Comparison of ENCODE assay signal across 26 cellular contexts in genomic region chr3:107221856-107222255, GRCh38.
A peak's percentile ranks its signal among the peaks of the same experiment; 100 is the strongest.
DNase-seq lines count a peak whose midpoint lies in the region; TF ChIP-seq lines count a peak whose summit lies in the region.
"Had no signal": no experiment of that assay in that cellular context is flagged by ENCODE, and none has a peak within 500 bp of the region (broad histone marks: within the 10 kb centered on the region; RNA-seq: fewer than 3 reads in every experiment).

No MANE protein-coding gene starts in this region.

- POLR2A ChIA-PET in HEK293T (lab: Yijun Ruan, JAX): no interaction called here

- no peaks in the 10 kb centered on the region for H3K27me3 ChIP-seq in osteoblast (ENCODE audit: insufficient read depth, low read length)
- H3K27me3 ChIP-seq: body of pancreas, sigmoid colon, uterus had no signal

- H3K79me2 ChIP-seq in osteoblast (ENCODE audit: insufficient read depth, low read length): no peaks in the 10 kb centered on the region

- H3K4me1 ChIP-seq in osteoblast (ENCODE audit: insufficient read depth, low read length): peaks cover 48% of the 10 kb centered on the region
- H3K4me1 ChIP-seq: body of pancreas, sigmoid colon, uterus had no signal

- no peak overlapping the region for H3K4me3 ChIP-seq in cardiac fibroblast (replicated peaks in 1 of 2; ENCODE audit: low read depth in 2 of 2, low read length in 2 of 2)
- no peak overlapping the region for H3K4me3 ChIP-seq in osteoblast (ENCODE audit: insufficient read depth, low read length)
- H3K4me3 ChIP-seq: A549, body of pancreas, K562, psoas muscle, sigmoid colon, uterus had no signal

- CTCF ChIA-PET in HEK293T (lab: Yijun Ruan, JAX): interaction anchor here (0.8 to 1.3 kb wide), 2 partner anchors 14 to 208 kb away, joined by 3 read pairs; no protein-coding TSS in a partner anchor

- TF ChIP-seq CTCF in cardiac fibroblast (IDR thresholded peaks at IDR 0.05; ENCODE audit: low read depth, low read length) (no peak), osteoblast (IDR thresholded peaks at IDR 0.05; ENCODE audit: extremely low read depth, low read depth, low read length) (no peak)

- no peaks in the 10 kb centered on the region for H3K36me3 ChIP-seq in osteoblast (ENCODE audit: insufficient read depth, low read length)
- H3K36me3 ChIP-seq: sigmoid colon, uterus had no signal

- peak overlapping the region; percentile 95 for H3K27ac ChIP-seq in osteoblast (ENCODE audit: low read depth, low read length)
- H3K27ac ChIP-seq: A549, body of pancreas, psoas muscle, sigmoid colon, uterus, VCaP had no signal

- DNase-seq in EH (ENCODE audit: low read depth): peak; percentile 69
- peak; percentile 72 for DNase-seq in NCI-H226
- peak; percentile 58 to 83 for DNase-seq in cardiac fibroblast (ENCODE audit: low read depth in 2 of 2)
- no peak for DNase-seq in osteoblast (ENCODE audit: insufficient read length, low spot score, missing footprints)
- DNase-seq in inferior parietal cortex (ENCODE audit: extremely low spot score): no peak
- no peak for DNase-seq in HEK293T (ENCODE audit: extremely low spot score)
- no peak for DNase-seq in SK-N-DZ (ENCODE audit: low spot score)
- DNase-seq in GM19240 (ENCODE audit: insufficient read length, low spot score): no peak
- DNase-seq: activated CD4-positive, alpha-beta T cell treated with anti-CD3 and anti-CD28 coated beads for 48 hours; activated CD8-positive, alpha-beta memory T cell treated with anti-CD3 and anti-CD28 coated beads for 24 hours; activated gamma-delta T cell treated with Interleukin-2 at 50 U/mL for 16 hours; activated T-cell treated with anti-CD3 and anti-CD28 coated beads, Interleukin-2, amount 50 U/mL, for 24 hours; body of pancreas; DMS53; foreskin fibroblast; GF-D8; H9; left cardiac atrium; NCI-H1436 treated with DMSO at 0.1 percent for 48 hours; psoas muscle; sigmoid colon; stimulated activated naive CD4-positive, alpha-beta T cell treated with Interleukin-2 at 50 U/mL for 16 hours; uterus had no signal

- no peaks in the 10 kb centered on the region for H4K20me1 ChIP-seq in osteoblast (ENCODE audit: insufficient read depth, low read length)

- no peak overlapping the region for H3K4me2 ChIP-seq in osteoblast (ENCODE audit: insufficient read depth, low read length)
- H3K4me2 ChIP-seq: A549 had no signal

- no peaks in the 10 kb centered on the region for H3K9me3 ChIP-seq in osteoblast (ENCODE audit: low read depth, low read length)
- H3K9me3 ChIP-seq: A549, body of pancreas, psoas muscle, sigmoid colon, uterus had no signal

- H2AFZ ChIP-seq in osteoblast (ENCODE audit: low read length): no peak overlapping the region

TF ChIP-seq in HEK293T, 16 proteins besides CTCF, POLR2A, EP300 and RAD21:
- TF ChIP-seq FOXA1 (IDR thresholded peaks at IDR 0.05) (no peak), ZNF384 (IDR thresholded peaks at IDR 0.05) (no peak), CTBP1 (IDR thresholded peaks at IDR 0.05; ENCODE audit: borderline replicate concordance) (no peak), NFRKB (IDR thresholded peaks at IDR 0.05) (no peak), HDGF (IDR thresholded peaks at IDR 0.05; ENCODE audit: borderline replicate concordance) (no peak)
- TF ChIP-seq, protein P1, sequence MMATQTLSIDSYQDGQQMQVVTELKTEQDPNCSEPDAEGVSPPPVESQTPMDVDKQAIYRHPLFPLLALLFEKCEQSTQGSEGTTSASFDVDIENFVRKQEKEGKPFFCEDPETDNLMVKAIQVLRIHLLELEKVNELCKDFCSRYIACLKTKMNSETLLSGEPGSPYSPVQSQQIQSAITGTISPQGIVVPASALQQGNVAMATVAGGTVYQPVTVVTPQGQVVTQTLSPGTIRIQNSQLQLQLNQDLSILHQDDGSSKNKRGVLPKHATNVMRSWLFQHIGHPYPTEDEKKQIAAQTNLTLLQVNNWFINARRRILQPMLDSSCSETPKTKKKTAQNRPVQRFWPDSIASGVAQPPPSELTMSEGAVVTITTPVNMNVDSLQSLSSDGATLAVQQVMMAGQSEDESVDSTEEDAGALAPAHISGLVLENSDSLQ (IDR thresholded peaks at IDR 0.05): no peak
TF ChIP-seq in HEK293T: peak in this region for 0.

Comparison
In these comparisons a context has a peak if more than half of its experiments do, and no peak if none do; other contexts are left out.
1. DNase-seq: peak in EH (single experiment), NCI-H226 (single experiment) and cardiac fibroblast (2 of 2); none in osteoblast (single experiment), inferior parietal cortex (single experiment), HEK293T (single experiment), SK-N-DZ (single experiment) and GM19240 (single experiment).